24 cellular contexts compared by ENCODE assay signal in the genomic region with DNA sequence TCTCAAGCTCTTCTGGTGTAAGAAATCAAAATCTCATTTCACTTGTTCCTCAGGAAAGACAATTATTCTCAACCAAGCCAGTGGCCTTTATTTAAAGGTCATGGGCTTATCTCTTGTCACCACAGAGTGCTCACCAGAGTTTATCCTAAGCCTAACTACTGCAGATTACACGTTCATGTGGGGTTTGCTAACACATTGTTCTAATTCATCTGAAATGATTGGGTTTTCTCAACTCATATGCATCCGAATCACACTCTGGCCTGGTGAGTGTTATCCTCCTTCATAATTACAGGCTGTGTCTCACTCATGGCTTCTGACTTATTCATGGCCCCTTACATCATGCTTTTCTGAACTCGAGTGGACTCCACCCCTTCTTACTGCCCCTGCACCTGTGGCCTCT.
DNase-seq lines count a peak whose midpoint lies in the region; ATAC-seq and TF ChIP-seq lines count a peak whose summit lies in the region.
"Had no signal": no experiment of that assay in that cellular context is flagged by ENCODE, and none has a peak within 500 bp of the region (broad histone marks: within the 10 kb centered on the region; RNA-seq: fewer than 3 reads in every experiment).

No MANE protein-coding gene starts in this region.

- intact Hi-C loops in Panc1 (cut with micrococcal nuclease; ENCODE audit: unreplicated experiment) = no loop called here

- CTCF ChIA-PET in Panc1 (lab: Charles Lee) = no interaction called here

- H3K4me3 ChIP-seq in Panc1 (ENCODE audit: low read depth in 2 of 2, low read length in 2 of 2) = no peak overlapping the region
- H3K4me3 ChIP-seq in smooth muscle cell = no peak overlapping the region
- H3K4me3 ChIP-seq: cardiac muscle cell, lower lobe of right lung, sigmoid colon, transverse colon had no signal

- peaks cover 4% of the 10 kb centered on the region for H3F3A ChIP-seq in smooth muscle cell (ENCODE audit: low read depth)

- no peaks in the 10 kb centered on the region for H3K36me3 ChIP-seq in Panc1 (ENCODE audit: control insufficient read depth, insufficient read depth, low read length)
- no peaks in the 10 kb centered on the region for H3K36me3 ChIP-seq in smooth muscle cell (ENCODE audit: low read depth)
- H3K36me3 ChIP-seq: cardiac muscle cell, lower lobe of right lung, sigmoid colon, transverse colon had no signal

- H2AFZ ChIP-seq in smooth muscle cell (ENCODE audit: low read depth) = no peak overlapping the region

- DNase-seq in NCI-H748 (lab: John Stamatoyannopoulos, UW; ENCODE audit: unreplicated experiment) = peak; percentile 33
- DNase-seq in NCI-H748 treated with DMSO at 0.1 percent for 48 hours (lab: John Stamatoyannopoulos, UW) = no peak
- no peak for DNase-seq in Panc1 (ENCODE audit: low read depth, low spot score)
- DNase-seq in smooth muscle cell (lab: John Stamatoyannopoulos, UW; ENCODE audit: unreplicated experiment) = no peak
- DNase-seq in T-helper 1 cell = no peak
- no peak for DNase-seq in AG20443 (ENCODE audit: low spot score)
- DNase-seq: activated CD4-positive, alpha-beta T cell treated with anti-CD3 and anti-CD28 coated beads for 4 hours; activated naive CD4-positive, alpha-beta T cell treated with anti-CD3 and anti-CD28 coated beads for 36 hours; activated T-cell treated with anti-CD3 and anti-CD28 coated beads, Interleukin-2, amount 50 U/mL, for 72 hours; AML-193; CD8-positive, alpha-beta memory T cell; cortex of kidney; DMS153; GF-D8; lower lobe of right lung; NCI-H1092 treated with DMSO at 0.1 percent for 48 hours; NCI-H774; SIG-M5; sigmoid colon; SW 1271; transverse colon had no signal

- POLR2A ChIA-PET in Panc1 (lab: Charles Lee) = no interaction called here

- TF ChIP-seq CTCF in Panc1 (IDR thresholded peaks at IDR 0.05) (no peak), smooth muscle cell (IDR thresholded peaks at IDR 0.05; ENCODE audit: borderline replicate concordance, insufficient read depth, poor library complexity, severe bottlenecking) (no peak)

- BruUV-seq in Panc1 (replicated peaks; lab: Mats Ljungman, UMichigan) = no TSS peak

- no peaks in the 10 kb centered on the region for H3K79me2 ChIP-seq in smooth muscle cell (ENCODE audit: low read depth)

- no peak overlapping the region for H3K9ac ChIP-seq in smooth muscle cell (ENCODE audit: low read depth)

- no peaks in the 10 kb centered on the region for H4K20me1 ChIP-seq in smooth muscle cell (ENCODE audit: low read depth)

- H3K27ac ChIP-seq in Panc1 (ENCODE audit: low read length) (peak overlapping the region; percentile 36; the same call in 1 of the 2 replicates), smooth muscle cell (ENCODE audit: low read depth) (peak overlapping the region; percentile 69)
- H3K27ac ChIP-seq: cardiac muscle cell, lower lobe of right lung, sigmoid colon, transverse colon had no signal

- H3K4me1 ChIP-seq in Panc1 (ENCODE audit: control insufficient read depth, insufficient read depth, low read length) (peaks cover 3% of the 10 kb centered on the region; the same call in 1 of the 2 replicates), smooth muscle cell (ENCODE audit: low read depth) (peaks cover 4% of the 10 kb centered on the region)
- H3K4me1 ChIP-seq: lower lobe of right lung, sigmoid colon, transverse colon had no signal

- no peak overlapping the region for H3K4me2 ChIP-seq in smooth muscle cell

- H3K27me3 ChIP-seq in Panc1 (ENCODE audit: control insufficient read depth, insufficient read depth, low read length) = no peaks in the 10 kb centered on the region
- no peaks in the 10 kb centered on the region for H3K27me3 ChIP-seq in smooth muscle cell (ENCODE audit: low read depth)
- H3K27me3 ChIP-seq: cardiac muscle cell, sigmoid colon, transverse colon had no signal

- ATAC-seq in Panc1 (no peak), esophagus mucosa (peak; percentile 30), GM18873 (IDR thresholded peaks at IDR 0.05; ENCODE audit: low FRiP score, unreplicated experiment) (no peak)
- ATAC-seq: activated T-cell treated with anti-CD3 and anti-CD28 coated beads, Interleukin-2, amount 50 U/mL, for 72 hours; lower lobe of right lung had no signal

- WGBS in smooth muscle cell (ENCODE audit: low lambda C conversion rate) = 22% methylated on average over 3 of the region's 3 CpGs

- no peaks in the 10 kb centered on the region; the same call in 1 of the 2 replicates for H3K9me3 ChIP-seq in Panc1 (ENCODE audit: control insufficient read depth, insufficient read depth, low read depth, low read length)
- no peaks in the 10 kb centered on the region for H3K9me3 ChIP-seq in smooth muscle cell (replicated peaks; ENCODE audit: low read depth)
- H3K9me3 ChIP-seq: lower lobe of right lung, sigmoid colon, transverse colon had no signal

- in situ Hi-C loops in Panc1 (cut with HindIII; ENCODE audit: low pct_unique_long_range_greater_than_20kb, low sequenced_read_pairs) = no loop called here
